ENCODE assay signal across 18 cellular contexts in genomic region chr11:50187220-50187619, GRCh38.
DNase-seq lines count a peak whose midpoint lies in the region; ATAC-seq and TF ChIP-seq lines count a peak whose summit lies in the region.
"Had no signal": no experiment of that assay in that cellular context is flagged by ENCODE, and none has a peak within 500 bp of the region (broad histone marks: within the 10 kb centered on the region; RNA-seq: fewer than 3 reads in every experiment).

No MANE protein-coding gene starts in this region.

- H3K9ac ChIP-seq in subcutaneous abdominal adipose tissue (ENCODE audit: low read length in 5 of 5), result no peak overlapping the region
- H3K9ac ChIP-seq: SK-N-SH had no signal

- H3K36me3 ChIP-seq in heart right ventricle (no peaks in the 10 kb centered on the region), subcutaneous abdominal adipose tissue (ENCODE audit: control insufficient read depth in 5 of 5, insufficient read depth in 5 of 5, low read length in 5 of 5) (no peaks in the 10 kb centered on the region)
- H3K36me3 ChIP-seq: Peyer's patch had no signal

- H3K9me3 ChIP-seq in heart right ventricle (peaks cover 0 to 23% (median 0%) of the 10 kb centered on the region in 11 donors), subcutaneous abdominal adipose tissue (ENCODE audit: control insufficient read depth in 5 of 5, low read length in 5 of 5) (no peaks in the 10 kb centered on the region)
- H3K9me3 ChIP-seq: Peyer's patch, SK-N-SH had no signal

- no peak overlapping the region for H3K4me3 ChIP-seq in heart right ventricle
- no peak overlapping the region for H3K4me3 ChIP-seq in subcutaneous abdominal adipose tissue (ENCODE audit: low read depth in 1 of 5, low read length in 5 of 5)
- H3K4me3 ChIP-seq: GM23338, Peyer's patch had no signal

- DNase-seq in Right ventricle myocardium superior (no peak), cardiac septum (ENCODE audit: low spot score) (no peak), NOMO-1 treated with DMSO at 0.1 percent for 48 hours (lab: John Stamatoyannopoulos, UW; ENCODE audit: unreplicated experiment) (peak; percentile 96), heart right ventricle (no peak), HK-2 (ENCODE audit: unreplicated experiment) (no peak), DMS153 treated with DMSO at 0.1 percent for 48 hours (lab: John Stamatoyannopoulos, UW; ENCODE audit: unreplicated experiment) (no peak), NCI-H1694 treated with DMSO at 0.1 percent for 48 hours (lab: John Stamatoyannopoulos, UW) (no peak)
- DNase-seq: KG1, NCI-H1930, NCI-H2171, NCI-H446 treated with DMSO at 0.1 percent for 48 hours, Peyer's patch, SHP77, SK-N-SH had no signal

- ATAC-seq in Right ventricle myocardium superior (ENCODE audit: poor library complexity) (peak; percentile 97), heart right ventricle (peak in 7 of 8 donors; percentile 53 to 91 (median 79))
- ATAC-seq: GM23338, HepG2 had no signal

- H3K27ac ChIP-seq in heart right ventricle (peak overlapping the region in 1 of 10 donors; percentile 1), subcutaneous abdominal adipose tissue (ENCODE audit: low read depth, low read length) (peak overlapping the region; percentile 11)
- H3K27ac ChIP-seq: C4-2B, Peyer's patch had no signal

- WGBS in heart right ventricle, 2 donors, result 9 to 24% methylated on average over 1 of the region's 1 CpG

- TF ChIP-seq CTCF in heart right ventricle (IDR thresholded peaks at IDR 0.05), result no peak

- intact Hi-C loops in Right ventricle myocardium superior (cut with DNase I) (no loop called here), cardiac septum (cut with DNase I) (no loop called here), heart right ventricle (cut with DNase I) (no loop called here)

- H3K4me1 ChIP-seq in heart right ventricle (peaks cover 0 to 17% (median 4%) of the 10 kb centered on the region in 9 donors), subcutaneous abdominal adipose tissue (ENCODE audit: control insufficient read depth in 5 of 5, insufficient read depth in 5 of 5, low read length in 5 of 5) (peaks cover 0 to 15% (median 12%) of the 10 kb centered on the region in 5 donors)
- H3K4me1 ChIP-seq: Peyer's patch had no signal

- H3K27me3 ChIP-seq in heart right ventricle (no peaks in the 10 kb centered on the region), subcutaneous abdominal adipose tissue (ENCODE audit: control insufficient read depth in 5 of 5, insufficient read depth in 4 of 5, low read length in 5 of 5) (no peaks in the 10 kb centered on the region)
- H3K27me3 ChIP-seq: Peyer's patch had no signal
